ENCODE assay signal across 8 cellular contexts in genomic region chr10:70925377-70926214, GRCh38. TPM values are rescaled to one million over a fixed set of nuclear protein-coding genes. Genes with fewer than 3 reads are reported as not detected.
DNase-seq lines count a peak whose midpoint lies in the region; ATAC-seq, FAIRE-seq and TF ChIP-seq lines count a peak whose summit lies in the region.

No MANE protein-coding gene starts in this region.

- in situ Hi-C loops in HepG2 (cut with HindIII; ENCODE audit: extremely low pct_ligation_motif_present, low pct_unique_long_range_greater_than_20kb): no loop called here

- no peaks in the 10 kb centered on the region for H3K79me2 ChIP-seq in HepG2 (ENCODE audit: insufficient read depth, low read length)

- H3K36me3 ChIP-seq in Caco-2 (ENCODE audit: control insufficient read depth, insufficient read depth, low read length): no peaks in the 10 kb centered on the region
- H3K36me3 ChIP-seq in HepG2 (replicated peaks in 1 of 2; ENCODE audit: control insufficient read depth in 1 of 2, insufficient read depth in 2 of 2, low read length in 2 of 2): no peaks in the 10 kb centered on the region

- intact Hi-C loops in Caco-2 (cut with micrococcal nuclease; ENCODE audit: unreplicated experiment): loop anchor here (1.0 to 5.0 kb wide), 5 partner anchors 137 to 360 kb away; no protein-coding TSS in a partner anchor
- intact Hi-C loops in HepG2 (cut with micrococcal nuclease; ENCODE audit: unreplicated experiment): loop anchor here (10.0 kb wide), 1 partner anchor 289 kb away; the partner anchor contains the start of gene UNC5B

- no peak overlapping the region for H3K27ac ChIP-seq in HepG2 (ENCODE audit: extremely low read length, insufficient read depth, low read length)

- H3K9ac ChIP-seq in HepG2 (ENCODE audit: insufficient read depth, low read depth, low read length): no peak overlapping the region

- no peaks in the 10 kb centered on the region for H4K20me1 ChIP-seq in HepG2 (ENCODE audit: insufficient read depth, low read length)

- H3K4me1 Mint-ChIP-seq in Caco-2 (ENCODE audit: low read depth, unreplicated experiment): peaks cover 8% of the 10 kb centered on the region

- peak in 1 of 2 experiments; percentile 83 for DNase-seq in Caco-2
- DNase-seq in HT-29 (ENCODE audit: low spot score): peak; percentile 49
- DNase-seq in activated CD4-positive, CD25-positive, alpha-beta regulatory T cell (lab: John Stamatoyannopoulos, UW): peak in 3 of 4 experiments; percentile 6 to 27 (median 12)
- peak; percentile 36 to 41 for DNase-seq in cardiac fibroblast (ENCODE audit: low read depth in 2 of 2)
- no peak for DNase-seq in HepG2 (ENCODE audit: low spot score)
- peak; percentile 21 for DNase-seq in stimulated activated CD8-positive, alpha-beta memory T cell treated with anti-CD3 and anti-CD28 coated beads, Interleukin-12 subunit alpha, Interleukin-12 subunit beta, amount 100 ng/mL, for 24 hours (ENCODE audit: extremely low read depth)

- H3K4me3 ChIP-seq in Caco-2 (ENCODE audit: low read depth, low read length) (no peak overlapping the region), cardiac fibroblast (replicated peaks in 1 of 2; ENCODE audit: low read depth in 2 of 2, low read length in 2 of 2) (no peak overlapping the region), HepG2 (replicated peaks in 1 of 3; ENCODE audit: insufficient read depth in 1 of 3, low read depth in 2 of 3, low read length in 3 of 3) (no peak overlapping the region)

- BruUV-seq in Caco-2 (replicated peaks; lab: Mats Ljungman, UMichigan) (no TSS peak), HepG2 (replicated peaks; lab: Mats Ljungman, UMichigan) (no TSS peak)

- no peaks in the 10 kb centered on the region for H3K36me3 Mint-ChIP-seq in Caco-2 (ENCODE audit: insufficient read depth, unreplicated experiment)

- whole genome bisulfite sequencing in HepG2 (ENCODE audit: low lambda C conversion rate): 11% methylated on average over 22 of the region's 22 CpGs

- H3K4me2 ChIP-seq in HepG2 (ENCODE audit: low read depth, low read length): no peak overlapping the region

- H3K4me3 Mint-ChIP-seq in Caco-2 (ENCODE audit: unreplicated experiment): no peak overlapping the region

- TF ChIP-seq EP300 in HepG2 (IDR thresholded peaks at IDR 0.05; ENCODE audit: low read depth in 2 of 2, low read length in 2 of 2) (no peak), HepG2 (CRISPR knock-in tag; IDR thresholded peaks at IDR 0.05; ENCODE audit: borderline replicate concordance) (no peak)

- no peaks in the 10 kb centered on the region for H3K9me3 Mint-ChIP-seq in Caco-2 (ENCODE audit: unreplicated experiment)

- no peak for TF ChIP-seq POLR2A in HepG2 (IDR thresholded peaks at IDR 0.05; ENCODE audit: insufficient read depth in 1 of 2, low read depth in 2 of 2, low read length in 2 of 2)

- H3K27me3 ChIP-seq in Caco-2 (replicated peaks; ENCODE audit: control insufficient read depth, insufficient read depth, low read length): peaks cover 4% of the 10 kb centered on the region; the same call in 1 of the 2 replicates
- peaks cover 9 to 61% of the 10 kb centered on the region in 2 experiments for H3K27me3 ChIP-seq in HepG2 (ENCODE audit: control insufficient read depth in 1 of 2, insufficient read depth in 2 of 2, low read length in 2 of 2)

- no peak overlapping the region for H2AFZ ChIP-seq in HepG2 (ENCODE audit: low read length)

- H3K4me1 ChIP-seq in Caco-2 (no peaks in the 10 kb centered on the region), HepG2 (ENCODE audit: insufficient read depth, low read length) (no peaks in the 10 kb centered on the region)

- POLR2A ChIA-PET in Caco-2 (lab: Charles Lee): no interaction called here
- POLR2A ChIA-PET in HepG2 (lab: Yijun Ruan, JAX): no interaction called here

- TF ChIP-seq CTCF in Caco-2 (IDR thresholded peaks at IDR 0.05; ENCODE audit: insufficient read depth in 1 of 2, low read depth in 1 of 2, low read length in 1 of 2, severe bottlenecking in 1 of 2, unreplicated experiment in 1 of 2) (peak; percentile 99 to 100), cardiac fibroblast (IDR thresholded peaks at IDR 0.05; ENCODE audit: low read depth, low read length) (peak; percentile 96), HepG2 (CRISPR knock-in tag; IDR thresholded peaks at IDR 0.05) (peak; percentile 88)

- FAIRE-seq in HepG2 (lab: Jason Lieb, UNC): no peak

- peaks cover 6% of the 10 kb centered on the region for H3K27me3 Mint-ChIP-seq in Caco-2 (ENCODE audit: insufficient read depth, unreplicated experiment)

- TF ChIP-seq RAD21 in HepG2 (CRISPR knock-in tag; IDR thresholded peaks at IDR 0.05): peak; percentile 85

- H3K9me3 ChIP-seq in Caco-2 (no peaks in the 10 kb centered on the region), HepG2 (ENCODE audit: low read length) (no peaks in the 10 kb centered on the region)

- no peak overlapping the region for H3K27ac Mint-ChIP-seq in Caco-2 (ENCODE audit: unreplicated experiment)

- ATAC-seq in HepG2 (peak; percentile 84), HG02852 (IDR thresholded peaks at IDR 0.05; ENCODE audit: unreplicated experiment) (no peak), GM21390 (IDR thresholded peaks at IDR 0.05; ENCODE audit: unreplicated experiment) (no peak)

- CTCF ChIA-PET in Caco-2 (lab: Charles Lee): interaction anchor here (0.6 to 1.8 kb wide), 6 partner anchors 15 to 532 kb away, joined by 3 to 10 read pairs (median 3); no protein-coding TSS in a partner anchor
- CTCF ChIA-PET in HepG2 (lab: Yijun Ruan, JAX; ENCODE audit: low intra/inter-chr PET ratio, low total read pairs): interaction anchor here (0.8 to 1.8 kb wide), 4 partner anchors 283 to 360 kb away, joined by 4 to 10 read pairs (median 5); no protein-coding TSS in a partner anchor

TF ChIP-seq in HepG2, 621 proteins besides CTCF, POLR2A, EP300 and RAD21 (continues in another document):
- TF ChIP-seq RBM39 (IDR thresholded peaks at IDR 0.05; ENCODE audit: low read depth, low read length, poor library complexity, severe bottlenecking) (peak; percentile 52), ZNF280B (CRISPR knock-in tag; IDR thresholded peaks at IDR 0.05; ENCODE audit: borderline replicate concordance) (no peak), STAG1 (CRISPR knock-in tag; IDR thresholded peaks at IDR 0.05) (peak; percentile 87)

RNA-seq across cellular contexts. Expression of gene PCBD1, which starts 37.2 kb away (rescaled TPM):
- total RNA-seq in Caco-2 (2022): 249 and 252 TPM in 2 replicates
- total RNA-seq in HT-29 (2014; rRNA removed; shearing (Covaris generic)): 147 TPM in 2 replicates
- total RNA-seq in HepG2 (2016; rRNA removed; fragmentation: Illumina TruSeq; extraction: Trizol): 168 and 177 TPM in 2 replicates
- total RNA-seq in HepG2 (2016; cell fraction: cytosol; rRNA removed; fragmentation: Illumina TruSeq; extraction: Trizol; ENCODE audit: low read depth): 166 and 201 TPM in 2 replicates
- 178 and 182 TPM in 2 replicates for total RNA-seq in HepG2 (2016; cell fraction: insoluble cytoplasmic fraction; rRNA removed; fragmentation: Illumina TruSeq; extraction: Trizol)
- 211 and 254 TPM in 2 replicates for total RNA-seq in HepG2 (2016; cell fraction: membrane; rRNA removed; fragmentation: Illumina TruSeq; extraction: Trizol)
- total RNA-seq in HepG2 (2016; cell fraction: nucleus; rRNA removed; fragmentation: Illumina TruSeq; extraction: Trizol): 58.9 and 64.6 TPM in 2 replicates
- polyA plus RNA-seq in HepG2 (2011; rRNA removed): 95.3 and 98.9 TPM in 2 replicates
- 107 and 123 TPM in 2 replicates for polyA plus RNA-seq in HepG2 (2011; cell fraction: cytosol; rRNA removed)
- 40.3 and 45.6 TPM in 2 replicates for polyA plus RNA-seq in HepG2 (2011; cell fraction: nucleus; rRNA removed)
- polyA plus RNA-seq in HepG2 (2012): 117 and 152 TPM in 2 replicates
- polyA plus RNA-seq in HepG2 (2016; cell fraction: cytosol; fragmentation: Illumina TruSeq; extraction: Trizol; ENCODE audit: low read depth): 235 and 300 TPM in 2 replicates
- polyA plus RNA-seq in HepG2 (2016; cell fraction: insoluble cytoplasmic fraction; fragmentation: Illumina TruSeq; extraction: Trizol; ENCODE audit: low read depth): 237 and 249 TPM in 2 replicates
- polyA plus RNA-seq in HepG2 (2016; cell fraction: membrane; fragmentation: Illumina TruSeq; extraction: Trizol; ENCODE audit: low read depth): 271 and 309 TPM in 2 replicates
- 131 and 135 TPM in 2 replicates for polyA plus RNA-seq in HepG2 (2016; cell fraction: nucleus; fragmentation: Illumina TruSeq; extraction: Trizol; ENCODE audit: insufficient read depth, low read depth)
- 47.4 and 68.6 TPM in 2 replicates for polyA minus RNA-seq in HepG2 (2011; rRNA and poly(A)+ RNA removed; ENCODE audit: low replicate concordance)
- polyA minus RNA-seq in HepG2 (2011; cell fraction: cytosol; rRNA and poly(A)+ RNA removed): 36.4 and 44.0 TPM in 2 replicates
- 21.6 and 28.6 TPM in 2 replicates for polyA minus RNA-seq in HepG2 (2011; cell fraction: nucleus; rRNA and poly(A)+ RNA removed)
